In the genomic region with DNA sequence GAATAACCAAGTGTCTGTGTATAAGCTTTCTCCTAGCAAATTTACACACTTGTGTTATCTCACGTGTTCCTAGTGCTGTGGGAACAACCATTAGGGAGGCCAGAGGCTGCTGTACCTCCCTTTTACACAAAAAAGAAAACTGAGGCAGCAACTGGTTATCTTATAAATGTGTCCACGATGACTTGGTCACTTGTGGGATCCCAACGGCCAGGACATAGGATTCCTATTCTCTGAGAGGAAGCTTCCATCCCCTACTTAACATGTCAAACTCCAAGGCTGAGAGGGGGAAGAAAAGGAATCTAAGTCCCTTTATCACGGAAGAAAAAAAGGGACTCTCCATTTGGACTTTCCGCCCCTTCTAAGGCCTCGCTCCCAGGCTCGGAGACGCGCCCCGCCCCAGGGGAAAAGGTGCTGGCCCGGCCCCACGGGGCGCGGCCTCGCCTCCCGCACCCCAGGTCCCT, we compare ENCODE assay signal across 8 cellular contexts. TPM values are rescaled to one million over a fixed set of nuclear protein-coding genes. Genes with fewer than 3 reads are reported as not detected.
DNase-seq lines count a peak whose midpoint lies in the region; ATAC-seq and TF ChIP-seq lines count a peak whose summit lies in the region.

No MANE protein-coding gene starts in this region.

- peak overlapping the region; percentile 80 for H3K4me3 Mint-ChIP-seq in activated CD8-positive, alpha-beta T cell treated with anti-CD3 and anti-CD28 coated beads for 36 hours

- H3K4me1 ChIP-seq in heart right ventricle (peaks cover 0 to 58% (median 45%) of the 10 kb centered on the region in 9 donors), skeletal muscle satellite cell (ENCODE audit: control insufficient read depth, insufficient read depth, low read length) (peaks cover 60% of the 10 kb centered on the region)

- H3K4me3 ChIP-seq in heart right ventricle (peak overlapping the region; percentile 22 to 82 (median 62)), skeletal muscle satellite cell (ENCODE audit: low read length) (peak overlapping the region; percentile 74)

- H3K9me3 ChIP-seq in heart right ventricle (peaks cover 0 to 4% (median 0%) of the 10 kb centered on the region in 11 donors), skeletal muscle satellite cell (replicated peaks; ENCODE audit: low read length) (no peaks in the 10 kb centered on the region)

- no peaks in the 10 kb centered on the region for H3K27me3 ChIP-seq in heart right ventricle
- H3K27me3 ChIP-seq in skeletal muscle satellite cell (ENCODE audit: control insufficient read depth, insufficient read depth, low read length) = no peaks in the 10 kb centered on the region

- CTCF ChIA-PET in activated CD8-positive, alpha-beta T cell treated with anti-CD3 and anti-CD28 coated beads for 36 hours (lab: Charles Lee) = interaction anchor here (0.7 to 4.0 kb wide), 16 partner anchors 9 to 460 kb away, joined by 3 to 22 read pairs (median 3); no protein-coding TSS in a partner anchor

- peaks cover 5% of the 10 kb centered on the region for H3K4me1 Mint-ChIP-seq in activated CD8-positive, alpha-beta T cell treated with anti-CD3 and anti-CD28 coated beads for 36 hours (ENCODE audit: low read depth)

- H3K27me3 Mint-ChIP-seq in activated CD8-positive, alpha-beta T cell treated with anti-CD3 and anti-CD28 coated beads for 36 hours = no peaks in the 10 kb centered on the region

- ATAC-seq in GM18909 (IDR thresholded peaks at IDR 0.05; ENCODE audit: poor library complexity, unreplicated experiment) = peak; percentile 86
- ATAC-seq in HG03066 (IDR thresholded peaks at IDR 0.05; ENCODE audit: low read depth, unreplicated experiment) = peak; percentile 67
- peak; percentile 73 for ATAC-seq in activated CD8-positive, alpha-beta T cell treated with anti-CD3 and anti-CD28 coated beads for 36 hours
- peak; percentile 71 to 88 (median 82) for ATAC-seq in heart right ventricle

- WGBS in heart right ventricle, 2 donors = 2% methylated on average over 16 of the region's 16 CpGs

- peak overlapping the region; percentile 95 for H3K9ac ChIP-seq in skeletal muscle satellite cell (ENCODE audit: low read depth, low read length)

- H3K4me2 ChIP-seq in skeletal muscle satellite cell (ENCODE audit: low read length) = peak overlapping the region; percentile 95

- no peaks in the 10 kb centered on the region for H3K9me3 Mint-ChIP-seq in activated CD8-positive, alpha-beta T cell treated with anti-CD3 and anti-CD28 coated beads for 36 hours

- DNase-seq in ACHN (peak; percentile 82), heart right ventricle (no peak), NCI-H774 (lab: John Stamatoyannopoulos, UW) (no peak), DMS53 (lab: John Stamatoyannopoulos, UW) (no peak)
- DNase-seq in activated CD8-positive, alpha-beta T cell treated with anti-CD3 and anti-CD28 coated beads for 36 hours = no peak

- in situ Hi-C loops in ACHN (cut with HindIII; ENCODE audit: low pct_ligation_motif_present, low pct_unique_long_range_greater_than_20kb, low sequenced_read_pairs) = no loop called here

- intact Hi-C loops in activated CD8-positive, alpha-beta T cell treated with anti-CD3 and anti-CD28 coated beads for 36 hours (cut with micrococcal nuclease) = loop anchor here (5.0 to 10.0 kb wide), 2 partner anchors 246 to 286 kb away; partner anchors contain the start of gene ZEB1
- intact Hi-C loops in heart right ventricle (cut with DNase I) = loop anchor here in 8 of 10 donors (1.0 to 10.0 kb wide), 17 partner anchors 34 to 774 kb away; partner anchors contain the start of gene ZEB1 (in 3 of the 8)

- H3K27ac Mint-ChIP-seq in activated CD8-positive, alpha-beta T cell treated with anti-CD3 and anti-CD28 coated beads for 36 hours = peak overlapping the region; percentile 97

- peak overlapping the region; percentile 97 to 100 (median 99) for H3K27ac ChIP-seq in heart right ventricle

- POLR2A ChIA-PET in activated CD8-positive, alpha-beta T cell treated with anti-CD3 and anti-CD28 coated beads for 36 hours (lab: Charles Lee) = interaction anchor here (0.7 to 1.3 kb wide), 3 partner anchors 41 to 103 kb away, joined by 3 to 5 read pairs (median 4); no protein-coding TSS in a partner anchor

- no peaks in the 10 kb centered on the region for H3K36me3 Mint-ChIP-seq in activated CD8-positive, alpha-beta T cell treated with anti-CD3 and anti-CD28 coated beads for 36 hours (ENCODE audit: low read depth)

- H3K36me3 ChIP-seq in heart right ventricle (no peaks in the 10 kb centered on the region), skeletal muscle satellite cell (ENCODE audit: insufficient read depth, low read length) (no peaks in the 10 kb centered on the region)

- no peak for TF ChIP-seq CTCF in activated CD8-positive, alpha-beta T cell treated with anti-CD3 and anti-CD28 coated beads for 36 hours (IDR thresholded peaks at IDR 0.05)
- no peak for TF ChIP-seq CTCF in heart right ventricle (IDR thresholded peaks at IDR 0.05)

RNA-seq across cellular contexts. Expression of gene ZNF438, which starts 0.4 kb away (rescaled TPM):
- 1 to 10 TPM; 3.0 to 3.9 TPM for total RNA-seq in activated CD8-positive, alpha-beta T cell treated with anti-CD3 and anti-CD28 coated beads for 36 hours
- 10 to 100 TPM in 8 of 10 donors, 1 to 10 TPM in 2; 9.3 to 16.1 (median 12.4) TPM for total RNA-seq in heart right ventricle
- polyA plus RNA-seq in heart right ventricle = 10 to 100 TPM in 1 of 2 donors, 1 to 10 TPM in 1; 7.8 to 21.1 TPM
- total RNA-seq in skeletal muscle satellite cell (2012; rRNA removed) = 4.8 and 6.1 TPM in 2 replicates
